ENCODE assay signal across 24 cellular contexts in genomic region chr14:20754308-20754707, GRCh38. TPM values are rescaled to one million over a fixed set of nuclear protein-coding genes. Genes with fewer than 3 reads are reported as not detected.
"Had no signal": no experiment of that assay in that cellular context is flagged by ENCODE, and none has a peak within 500 bp of the region (broad histone marks: within the 10 kb centered on the region; RNA-seq: fewer than 3 reads in every experiment).

No MANE protein-coding gene starts in this region.

- H3K4me3 Mint-ChIP-seq: activated CD8-positive, alpha-beta T cell treated with anti-CD3 and anti-CD28 coated beads, Interleukin-2, amount 10 ng/mL, durations not matched to agents 7 days and 5 days; activated naive CD4-positive, alpha-beta T cell treated with anti-CD3 and anti-CD28 coated beads, Interleukin-2, amount 50 U/mL, for 24 hours; activated T-cell treated with anti-CD3 and anti-CD28 coated beads, Interleukin-2, amount 50 U/mL, for 24 hours; activated T-helper 1 cell treated with anti-CD3 and anti-CD28 coated beads, Interleukin-12 subunit alpha, Interleukin-12 subunit beta, Interleukin-2, Interleukin-4 antibody, amounts not matched to agents 30 ng/mL and 10 ng/mL and 1 ng/mL, durations not matched to agents 14 hours and 24 hours and 36 hours; T-helper 1 cell treated with Interleukin-12 subunit alpha and Interleukin-12 subunit beta and Interleukin-4 antibody, amounts not matched to agents 30 μg/mL and 1 μg/mL, for 36 hours had no signal

- H3K4me3 ChIP-seq: Peyer's patch had no signal

- ATAC-seq: activated CD4-positive, CD25-positive, alpha-beta regulatory T cell treated with anti-CD3 and anti-CD28 coated beads, Interleukin-2, amount 50 U/mL, for 24 hours; activated CD8-positive, alpha-beta T cell treated with anti-CD3 and anti-CD28 coated beads, Interleukin-2, amount 10 ng/mL, durations not matched to agents 7 days and 5 days had no signal

- H3K4me1 ChIP-seq: Peyer's patch had no signal

- H3K4me1 Mint-ChIP-seq: activated naive CD4-positive, alpha-beta T cell treated with anti-CD3 and anti-CD28 coated beads, Interleukin-2, amount 50 U/mL, for 24 hours had no signal

- H3K27me3 ChIP-seq: Peyer's patch had no signal

- DNase-seq: activated CD4-positive, alpha-beta T cell treated with anti-CD3 and anti-CD28 coated beads for 4 hours; activated CD8-positive, alpha-beta memory T cell treated with anti-CD3 and anti-CD28 coated beads, Interleukin-2, amount 50 U/mL, for 48 hours; activated CD8-positive, alpha-beta T cell treated with anti-CD3 and anti-CD28 coated beads, Interleukin-2, amount 10 ng/mL, durations not matched to agents 7 days and 5 days; activated effector memory CD4-positive, alpha-beta T cell treated with Interleukin-2 at 50 U/mL for 16 hours; activated naive CD4-positive, alpha-beta T cell; activated T-cell treated with anti-CD3 and anti-CD28 coated beads, Interleukin-2, amount 50 U/mL, for 24 hours; aorta; MM.1S; NCI-H1105; NCI-H1436; NCI-H1694 treated with DMSO at 0.1 percent for 48 hours; NCI-H2029 treated with DMSO at 0.1 percent for 48 hours; NCI-H345; NCI-H510A; NCI-H526 treated with DMSO at 0.1 percent for 48 hours; NCI-H82; Peyer's patch; SHP77 treated with DMSO at 0.1 percent for 48 hours had no signal

- H3K36me3 ChIP-seq: Peyer's patch had no signal

- H3K27ac ChIP-seq: Peyer's patch, RWPE1 had no signal

- H3K27ac Mint-ChIP-seq: activated CD8-positive, alpha-beta T cell treated with anti-CD3 and anti-CD28 coated beads, Interleukin-2, amount 10 ng/mL, durations not matched to agents 7 days and 5 days; activated naive CD4-positive, alpha-beta T cell treated with anti-CD3 and anti-CD28 coated beads, Interleukin-2, amount 50 U/mL, for 24 hours; activated T-cell treated with anti-CD3 and anti-CD28 coated beads, Interleukin-2, amount 50 U/mL, for 24 hours; activated T-helper 1 cell treated with anti-CD3 and anti-CD28 coated beads, Interleukin-12 subunit alpha, Interleukin-12 subunit beta, Interleukin-2, Interleukin-4 antibody, amounts not matched to agents 30 ng/mL and 10 ng/mL and 1 ng/mL, durations not matched to agents 14 hours and 24 hours and 36 hours; T-helper 1 cell treated with Interleukin-12 subunit alpha and Interleukin-12 subunit beta and Interleukin-4 antibody, amounts not matched to agents 30 μg/mL and 1 μg/mL, for 36 hours had no signal

RNA-seq across cellular contexts. Expression of gene EDDM3A, which starts 8.6 kb away (rescaled TPM):
- total RNA-seq: activated CD8-positive, alpha-beta T cell treated with anti-CD3 and anti-CD28 coated beads, Interleukin-2, amount 10 ng/mL, durations not matched to agents 7 days and 5 days; activated T-helper 1 cell treated with anti-CD3 and anti-CD28 coated beads, Interleukin-12 subunit alpha, Interleukin-12 subunit beta, Interleukin-2, Interleukin-4 antibody, amounts not matched to agents 30 ng/mL and 10 ng/mL and 1 ng/mL, durations not matched to agents 14 hours and 24 hours and 36 hours; aorta; Peyer's patch; SK-MEL-5 had no signal
- polyA plus RNA-seq: aorta had no signal

RNA-seq across cellular contexts. Expression of gene EDDM3B, which starts 13.9 kb away (rescaled TPM):
- total RNA-seq: activated CD8-positive, alpha-beta T cell treated with anti-CD3 and anti-CD28 coated beads, Interleukin-2, amount 10 ng/mL, durations not matched to agents 7 days and 5 days; activated T-helper 1 cell treated with anti-CD3 and anti-CD28 coated beads, Interleukin-12 subunit alpha, Interleukin-12 subunit beta, Interleukin-2, Interleukin-4 antibody, amounts not matched to agents 30 ng/mL and 10 ng/mL and 1 ng/mL, durations not matched to agents 14 hours and 24 hours and 36 hours; aorta; Peyer's patch; SK-MEL-5 had no signal
- polyA plus RNA-seq: aorta had no signal

RNA-seq across cellular contexts. Expression of gene RNASE6, which starts 26.8 kb away (rescaled TPM):
- total RNA-seq: SK-MEL-5 had no signal

RNA-seq across cellular contexts. Expression of gene RNASE1, which starts 48.3 kb away (rescaled TPM):
- total RNA-seq: activated CD8-positive, alpha-beta T cell treated with anti-CD3 and anti-CD28 coated beads, Interleukin-2, amount 10 ng/mL, durations not matched to agents 7 days and 5 days; activated T-helper 1 cell treated with anti-CD3 and anti-CD28 coated beads, Interleukin-12 subunit alpha, Interleukin-12 subunit beta, Interleukin-2, Interleukin-4 antibody, amounts not matched to agents 30 ng/mL and 10 ng/mL and 1 ng/mL, durations not matched to agents 14 hours and 24 hours and 36 hours had no signal
